In the genomic region with DNA sequence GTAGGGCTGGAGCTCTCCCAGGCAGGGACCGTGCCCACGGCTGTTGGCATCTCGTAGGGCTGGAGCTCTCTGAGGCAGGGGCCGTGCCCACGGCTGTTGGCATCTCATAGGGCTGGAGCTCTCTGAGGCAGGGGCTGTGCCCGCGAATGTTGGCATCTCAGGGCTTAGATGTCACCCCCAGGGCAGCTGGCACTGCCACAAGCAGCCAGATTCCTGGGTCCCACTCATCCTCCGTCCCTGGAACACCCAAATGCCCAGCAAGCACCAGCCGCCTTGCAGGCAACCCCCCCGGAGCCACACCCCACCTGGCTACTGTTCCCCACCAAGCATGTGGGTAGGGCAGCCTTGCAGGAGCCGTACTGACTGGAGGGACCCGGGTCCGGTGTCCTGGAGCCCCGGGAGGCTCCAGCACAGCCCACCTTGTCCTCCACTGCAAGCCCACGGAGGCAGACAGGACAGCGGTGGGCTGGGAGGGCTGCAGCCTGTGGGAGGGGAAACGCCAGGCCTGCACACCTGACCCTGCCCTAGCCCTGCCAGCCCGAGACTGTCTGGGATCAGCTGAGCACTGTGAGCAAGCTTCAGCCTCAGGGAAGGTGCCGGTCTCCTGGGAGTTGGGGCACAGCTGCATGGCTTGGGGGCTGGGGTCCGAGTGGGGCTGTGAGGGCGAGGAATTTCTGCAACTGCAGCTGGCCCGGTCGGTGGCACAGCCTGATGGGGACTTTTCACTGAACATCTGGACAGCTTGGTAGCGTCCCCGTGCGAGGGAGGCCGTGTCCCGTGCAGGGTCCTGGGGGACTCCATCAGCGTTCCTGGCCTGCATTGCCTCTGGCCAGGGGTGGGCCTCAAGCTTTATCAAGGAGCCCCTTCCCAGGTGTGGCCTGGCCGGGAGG, we compare ENCODE assay signal across 28 cellular contexts. TPM values are rescaled to one million over a fixed set of nuclear protein-coding genes. Genes with fewer than 3 reads are reported as not detected.
DNase-seq lines count a peak whose midpoint lies in the region; ATAC-seq, FAIRE-seq and TF ChIP-seq lines count a peak whose summit lies in the region.
"Had no signal": no experiment of that assay in that cellular context is flagged by ENCODE, and none has a peak within 500 bp of the region (broad histone marks: within the 10 kb centered on the region; RNA-seq: fewer than 3 reads in every experiment).

No MANE protein-coding gene starts in this region.

- H3K4me2 ChIP-seq in osteoblast (ENCODE audit: insufficient read depth, low read length) (no peak overlapping the region), GM23338 (no peak overlapping the region)

- intact Hi-C loops in left ventricle myocardium inferior (cut with micrococcal nuclease), result no loop called here

- H2AFZ ChIP-seq in osteoblast (ENCODE audit: low read length), result no peak overlapping the region
- no peak overlapping the region for H2AFZ ChIP-seq in GM23338

- peaks cover 11% of the 10 kb centered on the region; the same call in 2 of the 3 replicates for H3K4me1 Mint-ChIP-seq in GM23338
- H3K4me1 Mint-ChIP-seq: activated naive CD8-positive, alpha-beta T cell treated with anti-CD3 and anti-CD28 coated beads, Interleukin-2, amount 10 ng/mL, durations not matched to agents 7 days and 5 days had no signal

- no peaks in the 10 kb centered on the region for H3K79me2 ChIP-seq in osteoblast (ENCODE audit: insufficient read depth, low read length)
- H3K79me2 ChIP-seq in GM23338 (replicated peaks; ENCODE audit: insufficient read depth), result peaks cover 68% of the 10 kb centered on the region

- no peaks in the 10 kb centered on the region for H3F3A ChIP-seq in GM23338 (replicated peaks; ENCODE audit: low read depth)

- no peak overlapping the region for H3K4me3 Mint-ChIP-seq in GM23338
- H3K4me3 Mint-ChIP-seq: activated naive CD8-positive, alpha-beta T cell treated with anti-CD3 and anti-CD28 coated beads, Interleukin-2, amount 10 ng/mL, durations not matched to agents 7 days and 5 days; naive thymus-derived CD8-positive, alpha-beta T cell had no signal

- TF ChIP-seq CTCF in left ventricle myocardium inferior (IDR thresholded peaks at IDR 0.05; ENCODE audit: borderline replicate concordance) (no peak), osteoblast (IDR thresholded peaks at IDR 0.05; ENCODE audit: extremely low read depth, low read depth, low read length) (no peak), tibial nerve (IDR thresholded peaks at IDR 0.05) (no peak), GM23338 (conservative IDR thresholded peaks at IDR 0.05; ENCODE audit: low read depth in 2 of 2) (no peak)

- H3K27me3 ChIP-seq in SJCRH30 (no peaks in the 10 kb centered on the region), left ventricle myocardium inferior (ENCODE audit: low read depth) (no peaks in the 10 kb centered on the region), osteoblast (ENCODE audit: insufficient read depth, low read length) (peaks cover 5% of the 10 kb centered on the region), tibial nerve (no peaks in the 10 kb centered on the region), GM23338 (ENCODE audit: insufficient read depth) (no peaks in the 10 kb centered on the region)
- H3K27me3 ChIP-seq: ascending aorta, colonic mucosa, heart right ventricle, transverse colon had no signal

- H3K27ac ChIP-seq in SJCRH30 (no peak overlapping the region), left ventricle myocardium inferior (replicated peaks) (no peak overlapping the region), osteoblast (ENCODE audit: low read depth, low read length) (no peak overlapping the region), tibial nerve (peak overlapping the region in 3 of 4 donors; percentile 20 to 75 (median 63)), GM23338 (ENCODE audit: low read depth) (no peak overlapping the region)
- H3K27ac ChIP-seq: colonic mucosa, heart right ventricle, stomach, transverse colon had no signal

- H3K9me3 ChIP-seq in SJCRH30 (replicated peaks) (peaks cover 3% of the 10 kb centered on the region; the same call in 1 of the 2 replicates), left ventricle myocardium inferior (replicated peaks) (peaks cover 19% of the 10 kb centered on the region), osteoblast (ENCODE audit: low read depth, low read length) (no peaks in the 10 kb centered on the region), tibial nerve (peaks cover 0 to 24% (median 3%) of the 10 kb centered on the region in 4 donors)
- H3K9me3 ChIP-seq: colonic mucosa had no signal

- FAIRE-seq in GM12891 (lab: Jason Lieb, UNC), result no peak
- FAIRE-seq: GM12892, HTR-8/SVneo, keratinocyte had no signal

- DNase-seq in SJCRH30 (peak; percentile 56 to 60), left ventricle myocardium inferior (peak; percentile 14), osteoblast (ENCODE audit: insufficient read length, low spot score, missing footprints) (peak; percentile 78), tibial nerve (ENCODE audit: low spot score in 2 of 2) (no peak), GM23338 (ENCODE audit: low spot score) (no peak), NCI-H69 (lab: John Stamatoyannopoulos, UW) (no peak), GM12891 (ENCODE audit: insufficient read length, low spot score) (no peak)
- DNase-seq: activated CD4-positive, alpha-beta T cell treated with anti-CD3 and anti-CD28 coated beads, Interleukin-2, amount 50 U/mL, for 4 hours; activated gamma-delta T cell treated with Interleukin-2 at 50 U/mL for 16 hours; activated naive CD8-positive, alpha-beta T cell treated with anti-CD3 and anti-CD28 coated beads, Interleukin-2, amount 10 ng/mL, durations not matched to agents 7 days and 5 days; activated T-cell treated with anti-CD3 and anti-CD28 coated beads, Interleukin-2, amount 50 U/mL, for 48 hours; C1 segment of cervical spinal cord; colonic mucosa; DMS153; foreskin fibroblast; KG1; NCI-H1105 treated with DMSO at 0.1 percent for 48 hours; NCI-H2029; SHP77 treated with DMSO at 0.1 percent for 48 hours; stomach; transverse colon had no signal

- no peaks in the 10 kb centered on the region for H3K9me2 ChIP-seq in GM23338 (ENCODE audit: insufficient read depth)

- H3K4me3 ChIP-seq in SJCRH30 (no peak overlapping the region), left ventricle myocardium inferior (peak overlapping the region; percentile 62), osteoblast (ENCODE audit: insufficient read depth, low read length) (no peak overlapping the region), tibial nerve (peak overlapping the region in 3 of 4 donors; percentile 10 to 47 (median 18)), GM23338 (no peak overlapping the region)
- H3K4me3 ChIP-seq: colonic mucosa, transverse colon had no signal

- H3K27ac Mint-ChIP-seq in GM23338, result no peak overlapping the region
- H3K27ac Mint-ChIP-seq: activated naive CD8-positive, alpha-beta T cell treated with anti-CD3 and anti-CD28 coated beads, Interleukin-2, amount 10 ng/mL, durations not matched to agents 7 days and 5 days; naive thymus-derived CD8-positive, alpha-beta T cell had no signal

- peaks cover 5% of the 10 kb centered on the region for H3K27me3 Mint-ChIP-seq in GM23338 (ENCODE audit: insufficient read depth, low read depth, poor library complexity)

- TF ChIP-seq EP300 in tibial nerve (IDR thresholded peaks at IDR 0.05), result no peak

- peaks cover 8% of the 10 kb centered on the region for H3K9me3 Mint-ChIP-seq in GM23338
- H3K9me3 Mint-ChIP-seq: activated naive CD8-positive, alpha-beta T cell treated with anti-CD3 and anti-CD28 coated beads, Interleukin-2, amount 10 ng/mL, durations not matched to agents 7 days and 5 days had no signal

- peaks cover 35% of the 10 kb centered on the region for H3K36me3 Mint-ChIP-seq in GM23338 (ENCODE audit: low read depth)
- H3K36me3 Mint-ChIP-seq: activated naive CD8-positive, alpha-beta T cell treated with anti-CD3 and anti-CD28 coated beads, Interleukin-2, amount 10 ng/mL, durations not matched to agents 7 days and 5 days had no signal

- H3K4me1 ChIP-seq in SJCRH30, result peaks cover 10% of the 10 kb centered on the region
- peaks cover 37% of the 10 kb centered on the region for H3K4me1 ChIP-seq in left ventricle myocardium inferior
- peaks cover 33% of the 10 kb centered on the region for H3K4me1 ChIP-seq in osteoblast (ENCODE audit: insufficient read depth, low read length)
- peaks cover 0 to 38% (median 17%) of the 10 kb centered on the region in 4 donors for H3K4me1 ChIP-seq in tibial nerve
- H3K4me1 ChIP-seq in GM23338 (ENCODE audit: insufficient read depth), result peaks cover 7% of the 10 kb centered on the region; the same call in 1 of the 2 replicates
- H3K4me1 ChIP-seq: colonic mucosa had no signal

- WGBS in tibial nerve, 2 donors, result 62 to 70% methylated on average over 22 to 23 of the region's 30 CpGs

- no peak for ATAC-seq in GM23338
- ATAC-seq: activated CD4-positive, CD25-positive, alpha-beta regulatory T cell treated with anti-CD3 and anti-CD28 coated beads, Interleukin-2, amount 50 U/mL, for 24 hours; heart right ventricle; naive thymus-derived CD8-positive, alpha-beta T cell had no signal

- H4K20me1 ChIP-seq in osteoblast (ENCODE audit: insufficient read depth, low read length), result no peaks in the 10 kb centered on the region
- peaks cover 14% of the 10 kb centered on the region for H4K20me1 ChIP-seq in GM23338 (replicated peaks; ENCODE audit: insufficient read depth)

- H3K36me3 ChIP-seq in SJCRH30 (no peaks in the 10 kb centered on the region), left ventricle myocardium inferior (peaks cover 28% of the 10 kb centered on the region), osteoblast (ENCODE audit: insufficient read depth, low read length) (no peaks in the 10 kb centered on the region), tibial nerve (peaks cover 0 to 18% (median 0%) of the 10 kb centered on the region in 3 donors), GM23338 (ENCODE audit: insufficient read depth) (no peaks in the 10 kb centered on the region; the same call in 1 of the 2 replicates)
- H3K36me3 ChIP-seq: colonic mucosa, transverse colon had no signal

- TF ChIP-seq POLR2A in tibial nerve (IDR thresholded peaks at IDR 0.05) (no peak), GM12891 (IDR thresholded peaks at IDR 0.05; ENCODE audit: low read depth, low read length) (no peak)

TF ChIP-seq in GM23338, 12 proteins besides CTCF, POLR2A, EP300 and RAD21 (continues in another document):
- TF ChIP-seq EZH2phosphoT487 (IDR thresholded peaks at IDR 0.05; ENCODE audit: unreplicated experiment), result no peak
- no peak for TF ChIP-seq ZNF114 (CRISPR knock-in tag; IDR thresholded peaks at IDR 0.05)
- TF ChIP-seq ZNF331 (CRISPR knock-in tag; IDR thresholded peaks at IDR 0.05; ENCODE audit: low read depth), result no peak
- TF ChIP-seq EZH2 (IDR thresholded peaks at IDR 0.05; ENCODE audit: low read depth, unreplicated experiment), result no peak

TF ChIP-seq in GM12891, 5 proteins besides CTCF, POLR2A, EP300 and RAD21 (continues in another document):
- no peak for TF ChIP-seq POLR2AphosphoS5 (IDR thresholded peaks at IDR 0.05; ENCODE audit: low read depth, low read length)
- no peak for TF ChIP-seq PAX5 (IDR thresholded peaks at IDR 0.05; ENCODE audit: insufficient read depth, low read length, severe bottlenecking)
- no peak for TF ChIP-seq POU2F2 (IDR thresholded peaks at IDR 0.05; ENCODE audit: low read depth, low read length)

RNA-seq across cellular contexts. Expression of a gene that starts 53.6 kb away (rescaled TPM):
- total RNA-seq in SJCRH30 (2014; rRNA removed; shearing (Covaris generic)), result 18.5 and 19.5 TPM in 2 replicates
- total RNA-seq in left ventricle myocardium inferior, result 66.5 TPM
- total RNA-seq in osteoblast, result 8.3 and 8.8 TPM in 2 replicates
- total RNA-seq in tibial nerve, result 100 to 1,000 TPM; 124 to 224 (median 173) TPM
- total RNA-seq in GM23338 (2014; rRNA removed; shearing (Covaris generic)), result 287 and 430 TPM in 2 replicates
- 38.4 and 45.1 TPM in 2 replicates for polyA plus RNA-seq in GM23338 (2016; fragmentation: Nextera tagmentation; extraction: Ambion mirVana)
- polyA plus RNA-seq in GM12891 (2012; ENCODE audit: low read depth, missing spikeins), result 0.54 TPM

Comparison
In these comparisons a context has a peak if more than half of its experiments do, and no peak if none do; other contexts are left out.
1. DNase-seq: peak in SJCRH30 (2 of 2), left ventricle myocardium inferior (single experiment) and osteoblast (single experiment); none in tibial nerve (0 of 2), GM23338 (single experiment), NCI-H69 (single experiment) and GM12891 (single experiment).
2. H3K27ac ChIP-seq: peak in tibial nerve (3 of 4); none in SJCRH30 (single experiment), left ventricle myocardium inferior (single experiment), osteoblast (single experiment) and GM23338 (single experiment).
3. H3K4me3 ChIP-seq: peak in left ventricle myocardium inferior (single experiment) and tibial nerve (3 of 4); none in SJCRH30 (single experiment), osteoblast (single experiment) and GM23338 (single experiment).